In genomic region chr2:28449489-28450395, GRCh38 we compare ENCODE assay signal across 1 cellular context.
A peak's percentile ranks its signal among the peaks of the same experiment; 100 is the strongest.
TF ChIP-seq lines count a peak whose summit lies in the region.

No MANE protein-coding gene starts in this region.

TF ChIP-seq in GM12878, 131 proteins besides CTCF, POLR2A, EP300 and RAD21 (continued from another document):
- TF ChIP-seq CREB1 (IDR thresholded peaks at IDR 0.05; ENCODE audit: low read depth) = peak; percentile 43; the same call in 1 of the 2 replicates
- peak; percentile 65; the same call in 1 of the 2 replicates for TF ChIP-seq IRF4 (IDR thresholded peaks at IDR 0.05; ENCODE audit: low read depth, low read length)
- TF ChIP-seq RUNX3 (IDR thresholded peaks at IDR 0.05; ENCODE audit: low read length) = peak; percentile 33; the same call in 1 of the 2 replicates
- TF ChIP-seq ZBTB4 (CRISPR knock-in tag; IDR thresholded peaks at IDR 0.05) = no peak
- no peak for TF ChIP-seq TARDBP (IDR thresholded peaks at IDR 0.05; ENCODE audit: borderline replicate concordance)
- TF ChIP-seq BCL11A (IDR thresholded peaks at IDR 0.05; ENCODE audit: low read depth, low read length) = 0 out of 2 replicates have a peak, but pooled peaks have one; percentile 16
- TF ChIP-seq PAX5 (IDR thresholded peaks at IDR 0.05; ENCODE audit: borderline replicate concordance, low read depth, low read length) = 0 out of 2 replicates have a peak, but pooled peaks have one; percentile 34
TF ChIP-seq in GM12878: peak in this region for 11.
